11 cellular contexts compared by ENCODE assay signal in genomic region chr11:67429722-67430121, GRCh38. TPM values are rescaled to one million over a fixed set of nuclear protein-coding genes. Genes with fewer than 3 reads are reported as not detected.
DNase-seq lines count a peak whose midpoint lies in the region; ATAC-seq and TF ChIP-seq lines count a peak whose summit lies in the region.
"Had no signal": no experiment of that assay in that cellular context is flagged by ENCODE, and none has a peak within 500 bp of the region (broad histone marks: within the 10 kb centered on the region; RNA-seq: fewer than 3 reads in every experiment).

No MANE protein-coding gene starts in this region.

- H3K27me3 Mint-ChIP-seq in activated T-cell treated with anti-CD3 and anti-CD28 coated beads, Interleukin-2, amount 50 U/mL, for 4 hours (ENCODE audit: low read depth), result no peaks in the 10 kb centered on the region
- H3K27me3 Mint-ChIP-seq in stimulated activated naive B cell treated with anti-CD40 and anti-IgM and Interleukin-4, amounts not matched to agents 10 μg/mL and 1 μg/mL and 100 μg/mL, for 72 hours, result no peaks in the 10 kb centered on the region

- H3K27ac Mint-ChIP-seq in stimulated activated naive B cell treated with anti-CD40 and anti-IgM and Interleukin-4, amounts not matched to agents 10 μg/mL and 1 μg/mL and 100 μg/mL, for 72 hours, result peak overlapping the region; percentile 67

- H3K4me3 ChIP-seq in dorsolateral prefrontal cortex, result peak overlapping the region in 31 of 59 donors; percentile 55 to 99 (median 94)

- TF ChIP-seq CTCF in dorsolateral prefrontal cortex (IDR thresholded peaks at IDR 0.05 in 54 of 56, conservative IDR thresholded peaks at IDR 0.05 in 2 of 56; ENCODE audit: low read depth in 1 of 56, partially characterized antibody in 56 of 56), result no peak

- peaks cover 12% of the 10 kb centered on the region for H3K36me3 Mint-ChIP-seq in activated T-cell treated with anti-CD3 and anti-CD28 coated beads, Interleukin-2, amount 50 U/mL, for 4 hours (ENCODE audit: insufficient read depth)
- peaks cover 22 to 34% of the 10 kb centered on the region in 2 donors for H3K36me3 Mint-ChIP-seq in stimulated activated naive B cell treated with anti-CD40 and anti-IgM and Interleukin-4, amounts not matched to agents 10 μg/mL and 1 μg/mL and 100 μg/mL, for 72 hours

- peak overlapping the region; percentile 94 for H3K4me3 Mint-ChIP-seq in activated T-cell treated with anti-CD3 and anti-CD28 coated beads, Interleukin-2, amount 50 U/mL, for 4 hours
- H3K4me3 Mint-ChIP-seq in stimulated activated naive B cell treated with anti-CD40 and anti-IgM and Interleukin-4, amounts not matched to agents 10 μg/mL and 1 μg/mL and 100 μg/mL, for 72 hours, result peak overlapping the region in 1 of 2 donors; percentile 51

- intact Hi-C loops in dorsolateral prefrontal cortex (cut with DNase I), result loop anchor here (5.0 kb wide), 3 partner anchors 37 to 78 kb away; partner anchors contain the start of genes RAD9A (in 2 of the 2), TMEM134 (in 2 of the 2), CDK2AP2 (in 1 of the 2) and PITPNM1 (in 1 of the 2)

- ATAC-seq in activated T-cell treated with anti-CD3 and anti-CD28 coated beads, Interleukin-2, amount 50 U/mL, for 4 hours, result no peak
- no peak for ATAC-seq in stimulated activated naive B cell treated with anti-CD40 and anti-IgM and Interleukin-4, amounts not matched to agents 10 μg/mL and 1 μg/mL and 100 μg/mL, for 72 hours (replicated peaks)
- no peak for ATAC-seq in GM19397 (IDR thresholded peaks at IDR 0.05; ENCODE audit: unreplicated experiment)

- H3K27me3 ChIP-seq in dorsolateral prefrontal cortex, result no peaks in the 10 kb centered on the region
- H3K27me3 ChIP-seq: BE2C had no signal

- no peaks in the 10 kb centered on the region for H3K9me3 Mint-ChIP-seq in activated T-cell treated with anti-CD3 and anti-CD28 coated beads, Interleukin-2, amount 50 U/mL, for 4 hours
- H3K9me3 Mint-ChIP-seq in stimulated activated naive B cell treated with anti-CD40 and anti-IgM and Interleukin-4, amounts not matched to agents 10 μg/mL and 1 μg/mL and 100 μg/mL, for 72 hours, result no peaks in the 10 kb centered on the region

- peak overlapping the region in 2 of 59 donors; percentile 90 to 97 for H3K27ac ChIP-seq in dorsolateral prefrontal cortex

- H3K4me1 Mint-ChIP-seq in activated T-cell treated with anti-CD3 and anti-CD28 coated beads, Interleukin-2, amount 50 U/mL, for 4 hours (ENCODE audit: low read depth), result peaks cover 42% of the 10 kb centered on the region
- H3K4me1 Mint-ChIP-seq in stimulated activated naive B cell treated with anti-CD40 and anti-IgM and Interleukin-4, amounts not matched to agents 10 μg/mL and 1 μg/mL and 100 μg/mL, for 72 hours, result peaks cover 35 to 65% of the 10 kb centered on the region in 2 donors

- no peak for DNase-seq in activated T-cell treated with anti-CD3 and anti-CD28 coated beads, Interleukin-2, amount 50 U/mL, for 4 hours
- no peak for DNase-seq in activated T-cell treated with anti-CD3 and anti-CD28 coated beads, Interleukin-2, amount 50 U/mL, for 48 hours
- DNase-seq in dorsolateral prefrontal cortex, result no peak
- no peak for DNase-seq in stimulated activated naive B cell treated with anti-CD40 and anti-IgM and Interleukin-4, amounts not matched to agents 10 μg/mL and 1 μg/mL and 100 μg/mL, for 72 hours
- no peak for DNase-seq in NCI-H82 (lab: John Stamatoyannopoulos, UW)
- DNase-seq: BE2C, NCI-H1105 treated with DMSO at 0.1 percent for 48 hours, T1000 had no signal

RNA-seq across cellular contexts. Expression of gene RPS6KB2, which starts 1.4 kb away (rescaled TPM):
- total RNA-seq in activated T-cell treated with anti-CD3 and anti-CD28 coated beads, Interleukin-2, amount 50 U/mL, for 4 hours, result 10 to 100 TPM; 90.3 to 97.2 (median 92.7) TPM
- total RNA-seq in dorsolateral prefrontal cortex, result 10 to 100 TPM; 13.4 to 47.4 (median 28.2) TPM

RNA-seq across cellular contexts. Expression of gene PTPRCAP, which starts 7.8 kb away (rescaled TPM):
- total RNA-seq in activated T-cell treated with anti-CD3 and anti-CD28 coated beads, Interleukin-2, amount 50 U/mL, for 4 hours, result 100 to 1,000 TPM in 2 of 3 donors, 10 to 100 TPM in 1; 61.5 to 114 (median 108) TPM
- total RNA-seq in dorsolateral prefrontal cortex, result 1 to 10 TPM in 83 of 120 experiments, under 1 TPM in 23, not detected in 14; 0.41 to 5.3 (median 1.8) TPM

RNA-seq across cellular contexts. Expression of gene CORO1B, which starts 13.6 kb away (rescaled TPM):
- 100 to 1,000 TPM in 2 of 3 donors, 10 to 100 TPM in 1; 97.5 to 139 (median 114) TPM for total RNA-seq in activated T-cell treated with anti-CD3 and anti-CD28 coated beads, Interleukin-2, amount 50 U/mL, for 4 hours
- 10 to 100 TPM; 24.6 to 72.2 (median 38.4) TPM for total RNA-seq in dorsolateral prefrontal cortex

RNA-seq across cellular contexts. Expression of gene CARNS1, which starts 14.2 kb away (rescaled TPM):
- 1 to 10 TPM; 1.4 to 2.2 (median 1.5) TPM for total RNA-seq in activated T-cell treated with anti-CD3 and anti-CD28 coated beads, Interleukin-2, amount 50 U/mL, for 4 hours
- total RNA-seq in dorsolateral prefrontal cortex, result 100 to 1,000 TPM in 61 of 120 experiments, 10 to 100 TPM in 59; 10.4 to 647 (median 104) TPM

RNA-seq across cellular contexts. Expression of gene GPR152, which starts 22.8 kb away (rescaled TPM):
- not detected for total RNA-seq in activated T-cell treated with anti-CD3 and anti-CD28 coated beads, Interleukin-2, amount 50 U/mL, for 4 hours
- under 1 TPM in 4 of 120 experiments, not detected in 116; 0.33 to 0.60 (median 0.42) TPM for total RNA-seq in dorsolateral prefrontal cortex
- total RNA-seq: cardiac septum, kidney epithelial cell had no signal

Comparison
In these comparisons a context has a peak if more than half of its experiments do, and no peak if none do; other contexts are left out.
1. RNA of gene PTPRCAP, which starts 7.8 kb away (total RNA-seq): 61.5 to 114 TPM in activated T-cell treated with anti-CD3 and anti-CD28 coated beads, Interleukin-2, amount 50 U/mL, for 4 hours; 0.41 to 5.3 TPM in dorsolateral prefrontal cortex; every median in the first group is over 4 times any median in the second.